ENCODE assay signal across 9 cellular contexts in the genomic region with DNA sequence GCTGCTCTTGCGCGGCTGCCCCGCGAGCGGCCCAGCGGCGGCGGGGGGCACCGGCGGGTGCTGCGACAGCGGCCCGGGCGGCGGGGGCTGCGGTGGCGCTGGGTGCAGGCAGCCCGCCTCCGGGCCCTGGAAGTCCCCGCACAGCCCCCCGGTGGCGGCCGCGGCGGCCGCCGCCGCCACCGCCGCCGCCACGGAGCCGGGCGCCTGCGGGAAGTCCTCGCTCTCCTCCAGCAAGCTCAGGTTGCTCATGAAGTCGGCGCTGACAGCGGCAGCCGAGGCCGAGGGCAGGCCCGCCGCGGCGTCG. TPM values are rescaled to one million over a fixed set of nuclear protein-coding genes. Genes with fewer than 3 reads are reported as not detected.
A peak's percentile ranks its signal among the peaks of the same experiment; 100 is the strongest.
DNase-seq lines count a peak whose midpoint lies in the region; ATAC-seq and FAIRE-seq lines count a peak whose summit lies in the region.
"Had no signal": no experiment of that assay in that cellular context is flagged by ENCODE, and none has a peak within 500 bp of the region (broad histone marks: within the 10 kb centered on the region; RNA-seq: fewer than 3 reads in every experiment).

No MANE protein-coding gene starts in this region.

- no peak for FAIRE-seq in frontal cortex (lab: Jason Lieb, UNC)
- FAIRE-seq: colon had no signal

- DNase-seq in DMS153 (lab: John Stamatoyannopoulos, UW): peak; percentile 13
- no peak for DNase-seq in DMS153 treated with DMSO at 0.1 percent for 48 hours (lab: John Stamatoyannopoulos, UW; ENCODE audit: unreplicated experiment)
- peak; percentile 16 to 40 for DNase-seq in activated T-helper 1 cell treated with anti-CD3 and anti-CD28 coated beads, Interleukin-2, amount 50 U/mL, for 16 hours (ENCODE audit: low read depth in 1 of 2, low spot score in 1 of 2)
- DNase-seq in frontal cortex (ENCODE audit: low spot score in 2 of 2): peak; percentile 35 to 75
- DNase-seq in stimulated activated CD4-positive, alpha-beta T cell treated with anti-CD3 and anti-CD28 coated beads, Interleukin-2, amount 100 ng/mL, for 24 hours: peak; percentile 45 to 47
- DNase-seq in NCI-H187 treated with DMSO at 0.1 percent for 48 hours (lab: John Stamatoyannopoulos, UW): no peak
- DNase-seq in GM03348 (ENCODE audit: low spot score): no peak

- peak; percentile 2 for ATAC-seq in HG03521 (IDR thresholded peaks at IDR 0.05; ENCODE audit: unreplicated experiment)

RNA-seq across cellular contexts. Expression of a gene that starts 0.7 kb away (rescaled TPM):
- total RNA-seq in frontal cortex: 9.8 TPM

Comparison
In these comparisons a context has a peak if more than half of its experiments do, and no peak if none do; other contexts are left out.
1. DNase-seq: peak in DMS153 (single experiment), activated T-helper 1 cell treated with anti-CD3 and anti-CD28 coated beads, Interleukin-2, amount 50 U/mL, for 16 hours (2 of 2), frontal cortex (2 of 2) and stimulated activated CD4-positive, alpha-beta T cell treated with anti-CD3 and anti-CD28 coated beads, Interleukin-2, amount 100 ng/mL, for 24 hours (2 of 2); none in DMS153 treated with DMSO at 0.1 percent for 48 hours (single experiment), NCI-H187 treated with DMSO at 0.1 percent for 48 hours (single experiment) and GM03348 (single experiment).